16 cellular contexts compared by ENCODE assay signal in genomic region chr6:168095741-168096250, GRCh38. TPM values are rescaled to one million over a fixed set of nuclear protein-coding genes. Genes with fewer than 3 reads are reported as not detected.
DNase-seq lines count a peak whose midpoint lies in the region; ATAC-seq and TF ChIP-seq lines count a peak whose summit lies in the region.
"Had no signal": no experiment of that assay in that cellular context is flagged by ENCODE, and none has a peak within 500 bp of the region (broad histone marks: within the 10 kb centered on the region; RNA-seq: fewer than 3 reads in every experiment).

No MANE protein-coding gene starts in this region.

- no peak overlapping the region for H3K14ac ChIP-seq in mesenchymal stem cell (ENCODE audit: low read length in 2 of 2)

- ATAC-seq in SK-N-SH treated with all-trans-retinoic acid at 6 μM for 48 hours (no peak), GM18861 (IDR thresholded peaks at IDR 0.05; ENCODE audit: unreplicated experiment) (no peak)

- H4K8ac ChIP-seq in mesenchymal stem cell (ENCODE audit: low read length), result peak overlapping the region; percentile 29

- H2BK5ac ChIP-seq in mesenchymal stem cell (ENCODE audit: low read depth, low read length, poor library complexity, severe bottlenecking), result no peak overlapping the region

- DNase-seq in SK-N-SH, result peak; percentile 10
- DNase-seq in chondrocyte (ENCODE audit: low spot score), result peak; percentile 38
- no peak for DNase-seq in mesenchymal stem cell
- peak; percentile 26 for DNase-seq in posterior vena cava (ENCODE audit: low spot score)
- no peak for DNase-seq in 8988T
- no peak for DNase-seq in COR-L47 (lab: John Stamatoyannopoulos, UW)
- DNase-seq: AML-193, GM23248 had no signal

- POLR2A ChIA-PET in SK-N-SH (lab: Yijun Ruan, JAX), result no interaction called here

- H3K4me3 ChIP-seq in SK-N-SH (ENCODE audit: low read depth in 2 of 2, low read length in 1 of 2) (no peak overlapping the region), mesenchymal stem cell (ENCODE audit: insufficient read depth in 1 of 2, low read depth in 1 of 2, low read length in 2 of 2) (no peak overlapping the region)
- H3K4me3 ChIP-seq: BLaER1, GM23248 had no signal

- TF ChIP-seq EP300 in SK-N-SH (IDR thresholded peaks at IDR 0.05; ENCODE audit: borderline replicate concordance in 1 of 2, low read depth in 1 of 2, low read length in 1 of 2), result no peak

- TF ChIP-seq CTCF in SK-N-SH (IDR thresholded peaks at IDR 0.05) (no peak), chondrocyte (IDR thresholded peaks at IDR 0.05) (no peak)

- CTCF ChIA-PET in SK-N-SH (lab: Yijun Ruan, JAX), result interaction anchor here (0.9 to 1.1 kb wide), 2 partner anchors 82 to 260 kb away, joined by 3 read pairs; no protein-coding TSS in a partner anchor

- H3K9ac ChIP-seq in SK-N-SH (no peak overlapping the region), mesenchymal stem cell (ENCODE audit: low read length) (no peak overlapping the region)
- H3K9ac ChIP-seq: BLaER1, GM23248 had no signal

- H3K27ac ChIP-seq in SK-N-SH (ENCODE audit: low read depth in 2 of 2, low read length in 1 of 2) (no peak overlapping the region), mesenchymal stem cell (ENCODE audit: low read length, poor library complexity, severe bottlenecking) (no peak overlapping the region)
- H3K27ac ChIP-seq: 22Rv1, BLaER1, GM23248 had no signal

- H3K27me3 Mint-ChIP-seq in chondrocyte (ENCODE audit: low read depth), result no peaks in the 10 kb centered on the region

- H3K18ac ChIP-seq in mesenchymal stem cell (ENCODE audit: low read depth in 1 of 2, low read length in 2 of 2), result no peak overlapping the region

- H2AFZ ChIP-seq in SK-N-SH (ENCODE audit: low read depth) (no peak overlapping the region), mesenchymal stem cell (ENCODE audit: low read depth, low read length) (no peak overlapping the region)
- H2AFZ ChIP-seq: GM23248 had no signal

- H3K79me2 ChIP-seq in SK-N-SH (ENCODE audit: insufficient read depth), result no peaks in the 10 kb centered on the region

- TF ChIP-seq RAD21 in SK-N-SH (IDR thresholded peaks at IDR 0.05; ENCODE audit: low read length), result no peak

- H2BK15ac ChIP-seq in mesenchymal stem cell (ENCODE audit: low read depth, poor library complexity, severe bottlenecking), result no peak overlapping the region

- no peak overlapping the region for H3K4ac ChIP-seq in mesenchymal stem cell (ENCODE audit: low read depth in 1 of 2, low read length in 2 of 2)

- H3K36me3 ChIP-seq in SK-N-SH (replicated peaks in 1 of 2; ENCODE audit: control insufficient read depth in 1 of 2, insufficient read depth in 2 of 2, low read length in 1 of 2) (no peaks in the 10 kb centered on the region), mesenchymal stem cell (ENCODE audit: control insufficient read depth in 1 of 2, insufficient read depth in 2 of 2, low read depth in 1 of 2, low read length in 2 of 2) (no peaks in the 10 kb centered on the region)
- H3K36me3 ChIP-seq: BLaER1 had no signal

- no peaks in the 10 kb centered on the region for H4K20me1 ChIP-seq in SK-N-SH (ENCODE audit: insufficient read depth)
- H4K20me1 ChIP-seq: BLaER1 had no signal

- no peaks in the 10 kb centered on the region for H3K4me1 Mint-ChIP-seq in chondrocyte (ENCODE audit: low read depth)
- H3K4me1 Mint-ChIP-seq: CD8-positive, alpha-beta memory T cell had no signal

- H3K23ac ChIP-seq in mesenchymal stem cell (ENCODE audit: low read length in 2 of 2), result no peak overlapping the region

- intact Hi-C loops in posterior vena cava (cut with DNase I), result no loop called here

- H3K4me1 ChIP-seq in SK-N-SH (ENCODE audit: control insufficient read depth in 1 of 2, insufficient read depth in 2 of 2, low read depth in 1 of 2, low read length in 1 of 2), result peaks cover 0 to 27% of the 10 kb centered on the region in 2 experiments; a peak in 1 of 4 replicates
- H3K4me1 ChIP-seq in mesenchymal stem cell (ENCODE audit: control insufficient read depth, insufficient read depth, low read depth, low read length), result peaks cover 5% of the 10 kb centered on the region

- H3K79me1 ChIP-seq in mesenchymal stem cell (replicated peaks; ENCODE audit: low read length, poor library complexity, severe bottlenecking), result no peaks in the 10 kb centered on the region

- no peak overlapping the region for H3K27ac Mint-ChIP-seq in chondrocyte (ENCODE audit: unreplicated experiment)
- H3K27ac Mint-ChIP-seq: CD8-positive, alpha-beta memory T cell had no signal

- H3K4me2 ChIP-seq in SK-N-SH (no peak overlapping the region), mesenchymal stem cell (ENCODE audit: low read length, poor library complexity, severe bottlenecking) (no peak overlapping the region)
- H3K4me2 ChIP-seq: BLaER1 had no signal

- WGBS in SK-N-SH (ENCODE audit: low lambda C conversion rate), result 77% methylated on average over 13 of the region's 14 CpGs
- 87% methylated on average over 14 of the region's 14 CpGs for WGBS in mesenchymal stem cell

- H3K9me3 ChIP-seq in SK-N-SH (no peaks in the 10 kb centered on the region), mesenchymal stem cell (ENCODE audit: control insufficient read depth, low read length) (peaks cover 4% of the 10 kb centered on the region)
- H3K9me3 ChIP-seq: BLaER1 had no signal

- H3K4me3 Mint-ChIP-seq in chondrocyte (ENCODE audit: unreplicated experiment), result no peak overlapping the region
- H3K4me3 Mint-ChIP-seq: CD8-positive, alpha-beta memory T cell had no signal

- no peak overlapping the region for H2BK12ac ChIP-seq in mesenchymal stem cell (ENCODE audit: low read length in 2 of 2)

- H3K27me3 ChIP-seq in SK-N-SH (ENCODE audit: insufficient read depth), result no peaks in the 10 kb centered on the region
- H3K27me3 ChIP-seq in mesenchymal stem cell (ENCODE audit: control insufficient read depth in 1 of 2, insufficient read depth in 1 of 2, low read length in 2 of 2), result peaks cover 14 to 29% of the 10 kb centered on the region in 2 experiments

- no peak overlapping the region for H2AK5ac ChIP-seq in mesenchymal stem cell (ENCODE audit: low read length, severe bottlenecking)

- no peak overlapping the region for H2BK120ac ChIP-seq in mesenchymal stem cell (ENCODE audit: low read depth, low read length)

- no peaks in the 10 kb centered on the region for H3K36me3 Mint-ChIP-seq in chondrocyte (ENCODE audit: low read depth)
- H3K36me3 Mint-ChIP-seq: CD8-positive, alpha-beta memory T cell had no signal

- no peaks in the 10 kb centered on the region for H3K9me2 ChIP-seq in SK-N-SH

- H3F3A ChIP-seq in SK-N-SH (replicated peaks; ENCODE audit: insufficient read depth), result no peaks in the 10 kb centered on the region

- peaks cover 2% of the 10 kb centered on the region for H3K9me3 Mint-ChIP-seq in chondrocyte (ENCODE audit: low read depth)

- H4K91ac ChIP-seq in mesenchymal stem cell (ENCODE audit: low read length), result peak overlapping the region; percentile 4

TF ChIP-seq in SK-N-SH, 30 proteins besides CTCF, POLR2A, EP300 and RAD21 (continues in another document):
- TF ChIP-seq FOXJ3 (CRISPR knock-in tag; IDR thresholded peaks at IDR 0.05), result no peak
- TF ChIP-seq USF1 (IDR thresholded peaks at IDR 0.05; ENCODE audit: borderline replicate concordance, low read depth), result no peak
- no peak for TF ChIP-seq NFIC (IDR thresholded peaks at IDR 0.05; ENCODE audit: borderline replicate concordance)
- TF ChIP-seq FOXM1 (IDR thresholded peaks at IDR 0.05; ENCODE audit: low read depth), result no peak
- TF ChIP-seq JUND (IDR thresholded peaks at IDR 0.05), result no peak
- TF ChIP-seq TEAD4 (IDR thresholded peaks at IDR 0.05; ENCODE audit: borderline replicate concordance, insufficient read depth), result no peak
- no peak for TF ChIP-seq GATA2 (CRISPR knock-in tag; IDR thresholded peaks at IDR 0.05)

TF ChIP-seq in SK-N-SH treated with all-trans-retinoic acid at 6 μM for 48 hours, 23 proteins besides CTCF, POLR2A, EP300 and RAD21 (continues in another document):
- no peak for TF ChIP-seq ZC3H10 (CRISPR knock-in tag; IDR thresholded peaks at IDR 0.05)
- TF ChIP-seq SNAI2 (CRISPR knock-in tag; IDR thresholded peaks at IDR 0.05), result no peak
- no peak for TF ChIP-seq CSDC2 (CRISPR knock-in tag; IDR thresholded peaks at IDR 0.05)
- TF ChIP-seq ZFP3 (CRISPR knock-in tag; IDR thresholded peaks at IDR 0.05), result no peak
- TF ChIP-seq ZNF565 (CRISPR knock-in tag; conservative IDR thresholded peaks at IDR 0.05; ENCODE audit: low read depth), result no peak
- no peak for TF ChIP-seq POU6F1 (CRISPR knock-in tag; IDR thresholded peaks at IDR 0.05; ENCODE audit: borderline replicate concordance, low read depth)
- no peak for TF ChIP-seq PATZ1 (CRISPR knock-in tag; IDR thresholded peaks at IDR 0.05; ENCODE audit: borderline replicate concordance)

RNA-seq across cellular contexts. Expression of gene FRMD1, which starts 16.8 kb away (rescaled TPM):
- 0.02 TPM in 1 of 2 replicates, not detected in the other for polyA plus RNA-seq in SK-N-SH (2012; rRNA removed)
- polyA plus RNA-seq in SK-N-SH (2012; cell fraction: cytosol; rRNA removed), result 0.01 TPM in 1 of 2 replicates, not detected in the other
- 0.01 and 0.08 TPM in 2 replicates for polyA plus RNA-seq in SK-N-SH (2012; cell fraction: nucleus; rRNA removed)
- total RNA-seq in chondrocyte, result 0.20 to 0.28 TPM in 2 of 3 replicates, not detected in the other
- polyA plus RNA-seq in mesenchymal stem cell (2013, experiment 1 of 2), result not detected
- polyA plus RNA-seq in mesenchymal stem cell (2013, experiment 2 of 2), result not detected
- total RNA-seq in posterior vena cava, result under 1 TPM in 1 of 2 donors, not detected in 1; 0.14 TPM
- total RNA-seq: CD8-positive, alpha-beta memory T cell; Daoy; GM23248; H7; HT1080 had no signal
- polyA plus RNA-seq: CD8-positive, alpha-beta memory T cell; GM23248 had no signal

Comparison
In these comparisons a context has a peak if more than half of its experiments do, and no peak if none do; other contexts are left out.
1. DNase-seq: peak in SK-N-SH (single experiment), chondrocyte (single experiment) and posterior vena cava (single experiment); none in mesenchymal stem cell (single experiment), 8988T (single experiment) and COR-L47 (single experiment).